In the genomic region with DNA sequence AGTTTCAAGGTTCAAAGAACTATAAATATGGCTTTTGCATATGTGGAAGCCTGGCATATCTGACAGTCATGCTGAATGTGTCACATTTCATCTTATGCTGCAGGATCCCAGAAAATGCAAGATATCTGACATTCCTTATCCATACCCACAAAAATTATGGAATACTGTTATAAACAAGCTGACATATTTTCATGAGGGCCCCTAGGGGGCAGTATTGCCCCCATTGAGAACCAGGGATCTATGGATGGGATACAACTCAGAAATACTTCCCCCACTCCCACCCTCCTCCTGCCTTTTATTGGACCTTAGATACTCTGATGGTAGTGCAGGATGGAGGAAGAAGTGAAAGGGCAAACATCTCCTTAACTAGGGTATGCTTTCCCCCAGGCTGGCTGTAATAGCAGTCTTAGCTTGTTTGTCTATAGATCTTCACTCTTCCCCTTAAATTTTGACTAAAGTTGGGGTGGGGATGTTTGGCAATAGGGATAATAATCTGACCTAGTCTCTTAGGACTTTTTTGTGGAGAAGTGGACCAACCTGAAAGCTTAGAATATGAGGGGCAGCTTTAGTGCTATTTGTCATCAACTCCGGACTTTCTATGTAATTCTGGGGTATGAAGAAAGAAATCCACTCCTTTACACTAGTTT, we compare ENCODE assay signal across 9 cellular contexts. TPM values are rescaled to one million over a fixed set of nuclear protein-coding genes. Genes with fewer than 3 reads are reported as not detected.
DNase-seq lines count a peak whose midpoint lies in the region; ATAC-seq and TF ChIP-seq lines count a peak whose summit lies in the region.
"Had no signal": no experiment of that assay in that cellular context is flagged by ENCODE, and none has a peak within 500 bp of the region (broad histone marks: within the 10 kb centered on the region; RNA-seq: fewer than 3 reads in every experiment).

No MANE protein-coding gene starts in this region.

- H3K4me1 Mint-ChIP-seq in activated CD4-positive, alpha-beta T cell treated with anti-CD3 and anti-CD28 coated beads, Interleukin-2, amount 10 ng/mL, durations not matched to agents 24 days and 14 days, result no peaks in the 10 kb centered on the region
- H3K4me1 Mint-ChIP-seq in chondrocyte (ENCODE audit: low read depth) (no peaks in the 10 kb centered on the region), T-helper 17 cell (no peaks in the 10 kb centered on the region)

- intact Hi-C loops in activated CD4-positive, alpha-beta T cell treated with anti-CD3 and anti-CD28 coated beads, Interleukin-2, amount 10 ng/mL, durations not matched to agents 24 days and 14 days (cut with micrococcal nuclease), result loop anchor here (1.0 kb wide), 1 partner anchor 184 kb away; no protein-coding TSS in a partner anchor

- H3K9me3 Mint-ChIP-seq in activated CD4-positive, alpha-beta T cell treated with anti-CD3 and anti-CD28 coated beads, Interleukin-2, amount 10 ng/mL, durations not matched to agents 24 days and 14 days, result no peaks in the 10 kb centered on the region
- H3K9me3 Mint-ChIP-seq in chondrocyte (ENCODE audit: low read depth), result no peaks in the 10 kb centered on the region
- H3K9me3 Mint-ChIP-seq: activated naive CD4-positive, alpha-beta T cell treated with anti-CD3 and anti-CD28 coated beads, Interleukin-2, amount 50 U/mL, for 72 hours had no signal

- peaks cover 6% of the 10 kb centered on the region for H3K27me3 Mint-ChIP-seq in activated CD4-positive, alpha-beta T cell treated with anti-CD3 and anti-CD28 coated beads, Interleukin-2, amount 10 ng/mL, durations not matched to agents 24 days and 14 days
- no peaks in the 10 kb centered on the region for H3K27me3 Mint-ChIP-seq in chondrocyte (ENCODE audit: low read depth)
- H3K27me3 Mint-ChIP-seq in T-helper 17 cell, result peaks cover 34% of the 10 kb centered on the region

- H3K4me3 Mint-ChIP-seq in activated CD4-positive, alpha-beta T cell treated with anti-CD3 and anti-CD28 coated beads, Interleukin-2, amount 10 ng/mL, durations not matched to agents 24 days and 14 days, result no peak overlapping the region
- H3K4me3 Mint-ChIP-seq in chondrocyte (ENCODE audit: unreplicated experiment) (no peak overlapping the region), T-helper 17 cell (no peak overlapping the region)

- no peak overlapping the region for H3K27ac Mint-ChIP-seq in activated CD4-positive, alpha-beta T cell treated with anti-CD3 and anti-CD28 coated beads, Interleukin-2, amount 10 ng/mL, durations not matched to agents 24 days and 14 days
- no peak overlapping the region for H3K27ac Mint-ChIP-seq in chondrocyte (ENCODE audit: unreplicated experiment)
- H3K27ac Mint-ChIP-seq in T-helper 17 cell, result no peak overlapping the region
- H3K27ac Mint-ChIP-seq: activated naive CD4-positive, alpha-beta T cell treated with anti-CD3 and anti-CD28 coated beads, Interleukin-2, amount 50 U/mL, for 72 hours had no signal

- H3K36me3 Mint-ChIP-seq in activated CD4-positive, alpha-beta T cell treated with anti-CD3 and anti-CD28 coated beads, Interleukin-2, amount 10 ng/mL, durations not matched to agents 24 days and 14 days (ENCODE audit: low read depth), result no peaks in the 10 kb centered on the region
- H3K36me3 Mint-ChIP-seq in chondrocyte (ENCODE audit: low read depth) (no peaks in the 10 kb centered on the region), T-helper 17 cell (ENCODE audit: low read depth) (no peaks in the 10 kb centered on the region)
- H3K36me3 Mint-ChIP-seq: activated naive CD4-positive, alpha-beta T cell treated with anti-CD3 and anti-CD28 coated beads, Interleukin-2, amount 50 U/mL, for 72 hours had no signal

- peak; percentile 93 for TF ChIP-seq CTCF in chondrocyte (IDR thresholded peaks at IDR 0.05)

- no peak for ATAC-seq in T-helper 17 cell

- no peaks in the 10 kb centered on the region for H3K9me3 ChIP-seq in T-helper 17 cell (ENCODE audit: control insufficient read depth, low read length, poor library complexity, severe bottlenecking)

- peak; percentile 60 for DNase-seq in activated CD4-positive, alpha-beta T cell treated with anti-CD3 and anti-CD28 coated beads, Interleukin-2, amount 10 ng/mL, durations not matched to agents 24 days and 14 days
- DNase-seq in activated CD4-positive, alpha-beta T cell treated with anti-CD3 and anti-CD28 coated beads, Interleukin-2, amount 50 U/mL, for 1 hour, result no peak
- DNase-seq in NCI-H1930 (lab: John Stamatoyannopoulos, UW), result peak; percentile 10 to 17
- DNase-seq in chondrocyte (ENCODE audit: low spot score), result no peak
- peak; percentile 1 for DNase-seq in midbrain (lab: John Stamatoyannopoulos, UW)
- no peak for DNase-seq in activated gamma-delta T cell treated with Interleukin-2 at 50 U/mL for 16 hours
- no peak for DNase-seq in T-helper 17 cell
- DNase-seq in putamen (ENCODE audit: low spot score), result no peak

RNA-seq across cellular contexts. Expression of gene GNGT1, which starts 3.5 kb away (rescaled TPM):
- total RNA-seq in activated CD4-positive, alpha-beta T cell treated with anti-CD3 and anti-CD28 coated beads, Interleukin-2, amount 10 ng/mL, durations not matched to agents 24 days and 14 days, result not detected in 2 replicates
- total RNA-seq in chondrocyte, result not detected in 3 replicates
- total RNA-seq in T-helper 17 cell, result not detected
- total RNA-seq: activated naive CD4-positive, alpha-beta T cell treated with anti-CD3 and anti-CD28 coated beads, Interleukin-2, amount 50 U/mL, for 72 hours had no signal

RNA-seq across cellular contexts. Expression of gene TFPI2, which starts 12.3 kb away (rescaled TPM):
- total RNA-seq in activated CD4-positive, alpha-beta T cell treated with anti-CD3 and anti-CD28 coated beads, Interleukin-2, amount 10 ng/mL, durations not matched to agents 24 days and 14 days, result not detected in 2 replicates
- total RNA-seq in chondrocyte (6.0 to 14.1 TPM (median 10.6 TPM) in 3 replicates), T-helper 17 cell (1 to 10 TPM; 1.4 to 1.5 TPM)

RNA-seq across cellular contexts. Expression of gene GNG11, which starts 18.6 kb away (rescaled TPM):
- total RNA-seq in activated CD4-positive, alpha-beta T cell treated with anti-CD3 and anti-CD28 coated beads, Interleukin-2, amount 10 ng/mL, durations not matched to agents 24 days and 14 days, result not detected in 2 replicates
- 8.2 to 15.0 TPM (median 9.4 TPM) in 3 replicates for total RNA-seq in chondrocyte
- 10 to 100 TPM in 1 of 2 donors, under 1 TPM in 1; 0.85 to 24.5 TPM for total RNA-seq in T-helper 17 cell
- total RNA-seq: activated naive CD4-positive, alpha-beta T cell treated with anti-CD3 and anti-CD28 coated beads, Interleukin-2, amount 50 U/mL, for 72 hours had no signal

Comparison
In these comparisons a context has a peak if more than half of its experiments do, and no peak if none do; other contexts are left out.
1. DNase-seq: peak in activated CD4-positive, alpha-beta T cell treated with anti-CD3 and anti-CD28 coated beads, Interleukin-2, amount 10 ng/mL, durations not matched to agents 24 days and 14 days (single experiment), NCI-H1930 (2 of 2) and midbrain (single experiment); none in activated CD4-positive, alpha-beta T cell treated with anti-CD3 and anti-CD28 coated beads, Interleukin-2, amount 50 U/mL, for 1 hour (single experiment), chondrocyte (single experiment), activated gamma-delta T cell treated with Interleukin-2 at 50 U/mL for 16 hours (single experiment), T-helper 17 cell (0 of 3) and putamen (single experiment).